27 cellular contexts compared by ENCODE assay signal in the genomic region with DNA sequence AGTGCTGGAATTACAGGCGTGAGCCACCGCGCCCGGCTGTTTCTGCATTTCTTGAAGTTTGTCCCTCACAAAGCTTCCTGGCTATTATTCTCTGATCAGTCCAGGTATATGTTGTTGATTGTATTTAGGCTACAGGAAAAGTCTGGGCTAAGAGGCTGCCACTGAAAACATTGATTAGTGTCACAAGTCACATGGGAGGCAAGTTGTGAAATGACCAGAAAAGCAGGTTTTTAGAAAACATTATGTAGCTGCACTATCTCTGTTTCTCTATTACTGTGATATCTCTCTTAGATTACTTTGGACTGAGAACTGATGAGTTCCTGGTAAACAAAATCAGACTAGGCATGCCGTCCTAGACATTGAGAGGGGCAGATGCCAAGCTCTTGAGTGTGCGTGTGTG. TPM values are rescaled to one million over a fixed set of nuclear protein-coding genes. Genes with fewer than 3 reads are reported as not detected.
DNase-seq lines count a peak whose midpoint lies in the region; TF ChIP-seq lines count a peak whose summit lies in the region.
"Had no signal": no experiment of that assay in that cellular context is flagged by ENCODE, and none has a peak within 500 bp of the region (broad histone marks: within the 10 kb centered on the region; RNA-seq: fewer than 3 reads in every experiment).

No MANE protein-coding gene starts in this region.

- DNase-seq in DMS53 (lab: John Stamatoyannopoulos, UW) (peak; percentile 17), DMS53 treated with DMSO at 0.1 percent for 48 hours (lab: John Stamatoyannopoulos, UW; ENCODE audit: unreplicated experiment) (no peak), trophoblast cell (peak; percentile 28 to 87), activated gamma-delta T cell treated with Interleukin-2 at 50 U/mL for 16 hours (no peak), NCI-H1105 treated with DMSO at 0.1 percent for 48 hours (lab: John Stamatoyannopoulos, UW) (no peak)
- no peak for DNase-seq in activated CD4-positive, alpha-beta T cell treated with anti-CD3 and anti-CD28 coated beads, Interleukin-2, amount 50 U/mL, for 1 hour
- DNase-seq: ACHN; BE2C; CD4-positive, CD25-positive, alpha-beta regulatory T cell; DMS79; EL; GF-D8; HCEC 1CT; KBM-7; MM.1S; NCI-H1417; NCI-H1694; NCI-H2029 treated with DMSO at 0.1 percent for 48 hours; NCI-H446 treated with DMSO at 0.1 percent for 48 hours; NCI-H526; NCI-H82; NK-92 treated with Interleukin-12 subunit alpha and Interleukin-12 subunit beta, amount 100 ng/mL, for 24 hours; Right ventricle myocardium superior; RPMI8226 had no signal

- no peaks in the 10 kb centered on the region for H3K79me2 ChIP-seq in trophoblast cell (ENCODE audit: control insufficient read depth, insufficient read depth, low read length, poor library complexity)

- H2AFZ ChIP-seq in trophoblast cell (ENCODE audit: insufficient read depth, low read length, poor library complexity), result no peak overlapping the region

- no peak overlapping the region for H2BK12ac ChIP-seq in trophoblast cell (ENCODE audit: low read length)

- no peak overlapping the region for H4K12ac ChIP-seq in trophoblast cell (ENCODE audit: low read depth, low read length)

- H4K91ac ChIP-seq in trophoblast cell (ENCODE audit: low read depth, low read length), result no peak overlapping the region

- H3K79me1 ChIP-seq in trophoblast cell (ENCODE audit: low read length), result peaks cover 2% of the 10 kb centered on the region

- no peak for TF ChIP-seq CTCF in VCaP (conservative IDR thresholded peaks at IDR 0.05)

- H3K4me3 ChIP-seq in trophoblast cell (ENCODE audit: low read depth, low read length), result no peak overlapping the region

- no peak overlapping the region for H3K14ac ChIP-seq in trophoblast cell (ENCODE audit: low read length)

- no peaks in the 10 kb centered on the region for H3K27me3 ChIP-seq in trophoblast cell (ENCODE audit: insufficient read depth, low read length)

- H3K4me1 ChIP-seq in trophoblast cell (ENCODE audit: control insufficient read depth in 1 of 2, insufficient read depth in 2 of 2, low read length in 2 of 2), result peaks cover 0 to 4% of the 10 kb centered on the region in 2 experiments
- H3K4me1 ChIP-seq: BE2C had no signal

- H2AK5ac ChIP-seq in trophoblast cell (ENCODE audit: low read length), result no peak overlapping the region

- H3K4ac ChIP-seq in trophoblast cell (ENCODE audit: low read depth, low read length), result no peak overlapping the region

- H3K23ac ChIP-seq in trophoblast cell (ENCODE audit: low read length), result no peak overlapping the region

- H3K36me3 ChIP-seq in trophoblast cell (ENCODE audit: control insufficient read depth in 1 of 2, insufficient read depth in 2 of 2, low read length in 2 of 2), result no peaks in the 10 kb centered on the region
- H3K36me3 ChIP-seq: BE2C had no signal

- WGBS in trophoblast cell (ENCODE audit: extremely low coverage, insufficient coverage, insufficient read length), result no CpG with 5 or more reads among the region's 6 CpGs

- no peak overlapping the region for H2BK120ac ChIP-seq in trophoblast cell (ENCODE audit: insufficient read depth, low read length, poor library complexity)

- no peak overlapping the region for H4K8ac ChIP-seq in trophoblast cell (ENCODE audit: low read depth, low read length)

- H3K18ac ChIP-seq in trophoblast cell (ENCODE audit: low read length), result no peak overlapping the region

- H2BK5ac ChIP-seq in trophoblast cell (ENCODE audit: low read depth, low read length, poor library complexity), result no peak overlapping the region

- no peak overlapping the region for H3K4me2 ChIP-seq in trophoblast cell (ENCODE audit: low read length)

- H3K27ac ChIP-seq in VCaP (peak overlapping the region; percentile 91), trophoblast cell (ENCODE audit: low read depth, low read length) (no peak overlapping the region)
- H3K27ac ChIP-seq: 22Rv1, HL-60 had no signal

- no peaks in the 10 kb centered on the region for H3K9me3 ChIP-seq in trophoblast cell (ENCODE audit: insufficient read depth, low read depth, low read length)
- H3K9me3 ChIP-seq: BE2C had no signal

- no peak overlapping the region for H3K9ac ChIP-seq in trophoblast cell (ENCODE audit: low read length)

RNA-seq across cellular contexts. Expression of a gene that starts 16.0 kb away (rescaled TPM):
- polyA plus RNA-seq in trophoblast cell (2013), result 85.4 TPM in 2 replicates

Comparison
In these comparisons a context has a peak if more than half of its experiments do, and no peak if none do; other contexts are left out.
1. DNase-seq: peak in DMS53 (single experiment) and trophoblast cell (2 of 2); none in DMS53 treated with DMSO at 0.1 percent for 48 hours (single experiment), activated gamma-delta T cell treated with Interleukin-2 at 50 U/mL for 16 hours (single experiment), NCI-H1105 treated with DMSO at 0.1 percent for 48 hours (single experiment) and activated CD4-positive, alpha-beta T cell treated with anti-CD3 and anti-CD28 coated beads, Interleukin-2, amount 50 U/mL, for 1 hour (single experiment).